ENCODE assay signal across 1 cellular context in genomic region chr17:48547839-48548686, GRCh38.
TF ChIP-seq lines count a peak whose summit lies in the region.

No MANE protein-coding gene starts in this region.

TF ChIP-seq in HEK293, 187 proteins besides CTCF, POLR2A, EP300 and RAD21 (continued from another document):
- TF ChIP-seq, protein P1, sequence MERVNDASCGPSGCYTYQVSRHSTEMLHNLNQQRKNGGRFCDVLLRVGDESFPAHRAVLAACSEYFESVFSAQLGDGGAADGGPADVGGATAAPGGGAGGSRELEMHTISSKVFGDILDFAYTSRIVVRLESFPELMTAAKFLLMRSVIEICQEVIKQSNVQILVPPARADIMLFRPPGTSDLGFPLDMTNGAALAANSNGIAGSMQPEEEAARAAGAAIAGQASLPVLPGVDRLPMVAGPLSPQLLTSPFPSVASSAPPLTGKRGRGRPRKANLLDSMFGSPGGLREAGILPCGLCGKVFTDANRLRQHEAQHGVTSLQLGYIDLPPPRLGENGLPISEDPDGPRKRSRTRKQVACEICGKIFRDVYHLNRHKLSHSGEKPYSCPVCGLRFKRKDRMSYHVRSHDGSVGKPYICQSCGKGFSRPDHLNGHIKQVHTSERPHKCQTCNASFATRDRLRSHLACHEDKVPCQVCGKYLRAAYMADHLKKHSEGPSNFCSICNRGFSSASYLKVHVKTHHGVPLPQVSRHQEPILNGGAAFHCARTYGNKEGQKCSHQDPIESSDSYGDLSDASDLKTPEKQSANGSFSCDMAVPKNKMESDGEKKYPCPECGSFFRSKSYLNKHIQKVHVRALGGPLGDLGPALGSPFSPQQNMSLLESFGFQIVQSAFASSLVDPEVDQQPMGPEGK (tag by site-specific recombination; IDR thresholded peaks at IDR 0.05), result peak; percentile 47
- peak; percentile 38 for TF ChIP-seq SP3 (tag by site-specific recombination; IDR thresholded peaks at IDR 0.05)
- peak; percentile 97 for TF ChIP-seq ZBTB6 (tag by site-specific recombination; IDR thresholded peaks at IDR 0.05)
- TF ChIP-seq, protein P2, sequence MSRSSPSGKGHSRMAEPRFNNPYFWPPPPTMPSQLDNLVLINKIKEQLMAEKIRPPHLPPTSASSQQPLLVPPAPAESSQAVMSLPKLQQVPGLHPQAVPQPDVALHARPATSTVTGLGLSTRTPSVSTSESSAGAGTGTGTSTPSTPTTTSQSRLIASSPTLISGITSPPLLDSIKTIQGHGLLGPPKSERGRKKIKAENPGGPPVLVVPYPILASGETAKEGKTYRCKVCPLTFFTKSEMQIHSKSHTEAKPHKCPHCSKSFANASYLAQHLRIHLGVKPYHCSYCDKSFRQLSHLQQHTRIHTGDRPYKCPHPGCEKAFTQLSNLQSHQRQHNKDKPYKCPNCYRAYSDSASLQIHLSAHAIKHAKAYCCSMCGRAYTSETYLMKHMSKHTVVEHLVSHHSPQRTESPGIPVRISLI (tag by site-specific recombination; IDR thresholded peaks at IDR 0.05), result peak; percentile 56
- peak; percentile 74; the same call in 1 of the 2 replicates for TF ChIP-seq ZNF664 (tag by site-specific recombination; IDR thresholded peaks at IDR 0.05)
